ENCODE assay signal across 15 cellular contexts in genomic region chr1:239792157-239792556, GRCh38.
"Had no signal": no experiment of that assay in that cellular context is flagged by ENCODE, and none has a peak within 500 bp of the region (broad histone marks: within the 10 kb centered on the region; RNA-seq: fewer than 3 reads in every experiment).

No MANE protein-coding gene starts in this region.

- H3K4me1 Mint-ChIP-seq: activated naive CD8-positive, alpha-beta T cell treated with anti-CD3 and anti-CD28 coated beads, Interleukin-2, amount 10 ng/mL, durations not matched to agents 7 days and 5 days had no signal

- H3K4me1 ChIP-seq: left ventricle myocardium inferior, pancreas had no signal

- H3K27me3 Mint-ChIP-seq: activated naive CD8-positive, alpha-beta T cell treated with anti-CD3 and anti-CD28 coated beads, Interleukin-2, amount 10 ng/mL, durations not matched to agents 7 days and 5 days had no signal

- H3K4me3 ChIP-seq: left ventricle myocardium inferior, mucosa of descending colon, pancreas had no signal

- H3K27ac Mint-ChIP-seq: activated naive CD8-positive, alpha-beta T cell treated with anti-CD3 and anti-CD28 coated beads, Interleukin-2, amount 10 ng/mL, durations not matched to agents 7 days and 5 days; WTC11 had no signal

- H3K9me3 ChIP-seq: left ventricle myocardium inferior, mucosa of descending colon, pancreas had no signal

- H3K36me3 ChIP-seq: brain microvascular endothelial cell, left ventricle myocardium inferior, pancreas had no signal

- DNase-seq: activated CD4-positive, alpha-beta T cell treated with anti-CD3 and anti-CD28 coated beads, Interleukin-2, amount 50 U/mL, for 4 hours; activated CD8-positive, alpha-beta memory T cell treated with anti-CD3 and anti-CD28 coated beads, Interleukin-2, amount 50 U/mL, for 48 hours; activated effector memory CD4-positive, alpha-beta T cell treated with Interleukin-2 at 50 U/mL for 16 hours; activated naive CD8-positive, alpha-beta T cell treated with anti-CD3 and anti-CD28 coated beads, Interleukin-2, amount 10 ng/mL, durations not matched to agents 7 days and 5 days; anterior cingulate cortex; brain microvascular endothelial cell; effector CD8-positive, alpha-beta T cell; foreskin melanocyte; left ventricle myocardium inferior; mucosa of descending colon; naive thymus-derived CD4-positive, alpha-beta T cell; pancreas had no signal

- H3K27ac ChIP-seq: brain microvascular endothelial cell, left ventricle myocardium inferior, pancreas had no signal

- ATAC-seq: mucosa of descending colon; naive thymus-derived CD4-positive, alpha-beta T cell; pancreas; sciatic nerve; SK-N-SH treated with all-trans-retinoic acid at 6 μM for 48 hours; WTC11 had no signal

- H3K27me3 ChIP-seq: brain microvascular endothelial cell, pancreas had no signal

- H3K4me3 Mint-ChIP-seq: activated naive CD8-positive, alpha-beta T cell treated with anti-CD3 and anti-CD28 coated beads, Interleukin-2, amount 10 ng/mL, durations not matched to agents 7 days and 5 days; naive thymus-derived CD4-positive, alpha-beta T cell; WTC11 had no signal
